Comparison of ENCODE assay signal across 16 cellular contexts in genomic region chr1:234529095-234529494, GRCh38. TPM values are rescaled to one million over a fixed set of nuclear protein-coding genes. Genes with fewer than 3 reads are reported as not detected.
A peak's percentile ranks its signal among the peaks of the same experiment; 100 is the strongest.
DNase-seq lines count a peak whose midpoint lies in the region; TF ChIP-seq lines count a peak whose summit lies in the region.
"Had no signal": no experiment of that assay in that cellular context is flagged by ENCODE, and none has a peak within 500 bp of the region (broad histone marks: within the 10 kb centered on the region; RNA-seq: fewer than 3 reads in every experiment).

No MANE protein-coding gene starts in this region.

- POLR2A ChIA-PET in A673 (lab: Charles Lee; ENCODE audit: low non-redundant PET) = no interaction called here

- H4K20me1 ChIP-seq in Loucy (ENCODE audit: insufficient read depth, low read length, poor library complexity, severe bottlenecking) = no peaks in the 10 kb centered on the region

- BruUV-seq in A673 (replicated peaks; lab: Mats Ljungman, UMichigan) = no TSS peak

- H3K9me3 ChIP-seq in Loucy (ENCODE audit: insufficient read depth, low read depth, low read length) (no peaks in the 10 kb centered on the region), muscle layer of colon (ENCODE audit: low read length) (no peaks in the 10 kb centered on the region), A673 (ENCODE audit: low read depth, low read length, poor library complexity, severe bottlenecking) (no peaks in the 10 kb centered on the region)

- H3K9ac ChIP-seq in Loucy (ENCODE audit: low read depth, low read length, poor library complexity, severe bottlenecking) (no peak overlapping the region), muscle layer of colon (ENCODE audit: low read length) (no peak overlapping the region)

- H3K4me1 ChIP-seq in Loucy (ENCODE audit: insufficient read depth, low read length, poor library complexity, severe bottlenecking) (peaks cover 43% of the 10 kb centered on the region), muscle layer of colon (ENCODE audit: insufficient read depth, low read length) (peaks cover 73% of the 10 kb centered on the region), A673 (ENCODE audit: insufficient read depth, low read length, poor library complexity, severe bottlenecking) (peaks cover 41% of the 10 kb centered on the region)

- DNase-seq in caudate nucleus (lab: John Stamatoyannopoulos, UW) = no peak
- DNase-seq in A673 (ENCODE audit: low spot score) = no peak
- DNase-seq in SW 1271 (lab: John Stamatoyannopoulos, UW) = no peak
- DNase-seq in posterior vena cava (ENCODE audit: low spot score) = no peak
- DNase-seq: activated CD4-positive, alpha-beta T cell treated with anti-CD3 and anti-CD28 coated beads, Interleukin-2, amount 50 U/mL, for 48 hours; activated naive CD4-positive, alpha-beta T cell; activated T-cell treated with anti-CD3 and anti-CD28 coated beads for 4 hours; immature natural killer cell; NCI-H2029 treated with DMSO at 0.1 percent for 48 hours; nephron progenitor cell; SHP77 treated with DMSO at 0.1 percent for 48 hours; stimulated activated naive CD4-positive, alpha-beta T cell; WERI-Rb-1 had no signal

- no peaks in the 10 kb centered on the region for H3K79me2 ChIP-seq in Loucy (ENCODE audit: insufficient read depth, low read length)

- TF ChIP-seq CTCF in Loucy (conservative IDR thresholded peaks at IDR 0.05; ENCODE audit: low read length) (no peak), A673 (conservative IDR thresholded peaks at IDR 0.05; ENCODE audit: low read depth, low read length) (no peak)

- no peak overlapping the region for H2AFZ ChIP-seq in Loucy (ENCODE audit: low read length)

- CTCF ChIA-PET in A673 (lab: Charles Lee) = no interaction called here

- H3K36me3 ChIP-seq in Loucy (ENCODE audit: insufficient read depth, low read length) (no peaks in the 10 kb centered on the region), muscle layer of colon (ENCODE audit: insufficient read depth, low read length) (no peaks in the 10 kb centered on the region), A673 (ENCODE audit: insufficient read depth, low read length, poor library complexity, severe bottlenecking) (no peaks in the 10 kb centered on the region)
- H3K36me3 ChIP-seq: WERI-Rb-1 had no signal

- intact Hi-C loops in A673 (cut with micrococcal nuclease; ENCODE audit: unreplicated experiment) (no loop called here), posterior vena cava (cut with DNase I) (no loop called here)

- no peaks in the 10 kb centered on the region for H3K9me2 ChIP-seq in Loucy (replicated peaks; ENCODE audit: low read depth, low read length)

- no peaks in the 10 kb centered on the region for H3F3A ChIP-seq in Loucy (ENCODE audit: low read depth)

- peak overlapping the region; percentile 45 for H3K27ac ChIP-seq in caudate nucleus (ENCODE audit: low read depth, low read length)
- H3K27ac ChIP-seq in muscle layer of colon (ENCODE audit: low read depth, low read length) = peak overlapping the region; percentile 60
- peak overlapping the region; percentile 29 for H3K27ac ChIP-seq in temporal lobe (ENCODE audit: low read depth, low read length)
- H3K27ac ChIP-seq in A673 (ENCODE audit: low read depth, low read length, poor library complexity, severe bottlenecking) = no peak overlapping the region
- H3K27ac ChIP-seq: WERI-Rb-1 had no signal

- H3K27me3 ChIP-seq in Loucy (ENCODE audit: insufficient read depth, low read length, poor library complexity, severe bottlenecking) = no peaks in the 10 kb centered on the region
- H3K27me3 ChIP-seq in muscle layer of colon (ENCODE audit: control insufficient read depth in 1 of 2, insufficient read depth in 2 of 2, low read length in 2 of 2) = no peaks in the 10 kb centered on the region
- no peaks in the 10 kb centered on the region for H3K27me3 ChIP-seq in A673 (replicated peaks; ENCODE audit: insufficient read depth, low read depth, low read length, poor library complexity)

- H3K4me3 ChIP-seq in Loucy (ENCODE audit: low read length, poor library complexity, severe bottlenecking) (no peak overlapping the region), muscle layer of colon (ENCODE audit: low read depth in 1 of 2, low read length in 2 of 2) (no peak overlapping the region), A673 (ENCODE audit: low read depth, low read length, poor library complexity, severe bottlenecking) (no peak overlapping the region)

- peak overlapping the region; percentile 32 for H3K4me2 ChIP-seq in Loucy (ENCODE audit: low read depth, low read length, poor library complexity, severe bottlenecking)

RNA-seq across cellular contexts. Expression of gene TARBP1, which starts 50.1 kb away (rescaled TPM):
- total RNA-seq in temporal lobe (42.3 TPM), A673 (2021) (28.0 and 31.9 TPM in 2 replicates), posterior vena cava (10 to 100 TPM; 13.8 to 20.0 TPM)
